Comparison of ENCODE assay signal across 25 cellular contexts in genomic region chr12:115973066-115973465, GRCh38.
DNase-seq lines count a peak whose midpoint lies in the region; TF ChIP-seq lines count a peak whose summit lies in the region.
"Had no signal": no experiment of that assay in that cellular context is flagged by ENCODE, and none has a peak within 500 bp of the region (broad histone marks: within the 10 kb centered on the region; RNA-seq: fewer than 3 reads in every experiment).

No MANE protein-coding gene starts in this region.

- POLR2A ChIA-PET in HEK293 (lab: Yijun Ruan, JAX), result no interaction called here

- H3K27ac Mint-ChIP-seq in neural progenitor cell, result no peak overlapping the region
- H3K27ac Mint-ChIP-seq: naive B cell had no signal

- H3K36me3 ChIP-seq in HEK293 (ENCODE audit: control insufficient read depth in 2 of 2, insufficient read depth in 1 of 2, low read length in 2 of 2) (peaks cover 21 to 62% of the 10 kb centered on the region in 2 experiments), adipocyte (ENCODE audit: control insufficient read depth, insufficient read depth, low read length, severe bottlenecking) (peaks cover 67% of the 10 kb centered on the region), fibroblast of lung (ENCODE audit: control insufficient read depth, insufficient read depth, low read length) (peaks cover 8% of the 10 kb centered on the region), neural progenitor cell (peaks cover 4% of the 10 kb centered on the region), MM.1S (replicated peaks; ENCODE audit: insufficient read depth, low read length) (no peaks in the 10 kb centered on the region)

- TF ChIP-seq CTCF in HEK293 (tag by site-specific recombination; IDR thresholded peaks at IDR 0.05) (no peak), fibroblast of lung (conservative IDR thresholded peaks at IDR 0.05 in 1 of 2, IDR thresholded peaks at IDR 0.05 in 1 of 2; ENCODE audit: low read depth in 1 of 2, low read length in 2 of 2) (no peak), neural progenitor cell (IDR thresholded peaks at IDR 0.05) (no peak), MM.1S (IDR thresholded peaks at IDR 0.05; ENCODE audit: low read length) (no peak), GM13977 (IDR thresholded peaks at IDR 0.05; ENCODE audit: extremely low read depth, insufficient read depth, missing control alignments) (no peak)

- H3K9ac ChIP-seq in adipocyte (ENCODE audit: low read length) (no peak overlapping the region), fibroblast of lung (ENCODE audit: insufficient read depth, low read length) (no peak overlapping the region), neural progenitor cell (no peak overlapping the region), MM.1S (ENCODE audit: low read length) (no peak overlapping the region)

- no peaks in the 10 kb centered on the region for H3K9me3 Mint-ChIP-seq in neural progenitor cell
- H3K9me3 Mint-ChIP-seq: naive B cell had no signal

- no peaks in the 10 kb centered on the region for H4K20me1 ChIP-seq in fibroblast of lung (ENCODE audit: control insufficient read depth, extremely low read depth, insufficient read depth, low read length)
- H4K20me1 ChIP-seq in neural progenitor cell (ENCODE audit: low read depth), result peaks cover 14% of the 10 kb centered on the region
- H4K20me1 ChIP-seq in MM.1S (ENCODE audit: insufficient read depth, low read length), result no peaks in the 10 kb centered on the region

- no peaks in the 10 kb centered on the region for H3K27me3 ChIP-seq in adipocyte (replicated peaks; ENCODE audit: control insufficient read depth, insufficient read depth, low read length)
- no peaks in the 10 kb centered on the region for H3K27me3 ChIP-seq in fibroblast of lung (ENCODE audit: control insufficient read depth, insufficient read depth, low read length)
- H3K27me3 ChIP-seq in neural progenitor cell, result no peaks in the 10 kb centered on the region
- H3K27me3 ChIP-seq in MM.1S (replicated peaks; ENCODE audit: insufficient read depth, low read length), result no peaks in the 10 kb centered on the region
- H3K27me3 ChIP-seq: left lung, sigmoid colon, SJCRH30 had no signal

- H3K4me3 Mint-ChIP-seq in neural progenitor cell, result no peak overlapping the region

- H3K4me3 ChIP-seq in HEK293 (ENCODE audit: low read depth, low read length) (no peak overlapping the region), adipocyte (ENCODE audit: low read length) (no peak overlapping the region), fibroblast of lung (replicated peaks in 1 of 4; ENCODE audit: control extremely low read depth in 1 of 4, insufficient read depth in 1 of 4, low read depth in 3 of 4, low read length in 4 of 4) (no peak overlapping the region), neural progenitor cell (no peak overlapping the region), MM.1S (ENCODE audit: low read length) (no peak overlapping the region)
- H3K4me3 ChIP-seq: left lung, psoas muscle, sigmoid colon, SJCRH30 had no signal

- H3K4me1 Mint-ChIP-seq in neural progenitor cell, result peaks cover 16% of the 10 kb centered on the region

- in situ Hi-C loops in GM13977 (cut with MboI; ENCODE audit: low pct_unique_long_range_greater_than_20kb, low sequenced_read_pairs, unreplicated experiment), result no loop called here

- H3K27ac ChIP-seq in HEK293 (ENCODE audit: extremely low read depth, low read depth, low read length), result no peak overlapping the region
- H3K27ac ChIP-seq in fibroblast of lung (ENCODE audit: insufficient read depth, low read length), result no peak overlapping the region
- no peak overlapping the region for H3K27ac ChIP-seq in neural progenitor cell
- no peak overlapping the region for H3K27ac ChIP-seq in MM.1S (ENCODE audit: low read length)
- H3K27ac ChIP-seq: left lung, psoas muscle, sigmoid colon, SJCRH30 had no signal

- no peaks in the 10 kb centered on the region for H3K79me2 ChIP-seq in fibroblast of lung (ENCODE audit: control insufficient read depth, insufficient read depth, low read length)
- H3K79me2 ChIP-seq in neural progenitor cell (ENCODE audit: low read depth), result no peaks in the 10 kb centered on the region
- no peaks in the 10 kb centered on the region for H3K79me2 ChIP-seq in MM.1S (ENCODE audit: low read length)

- H3K9me3 ChIP-seq in HEK293 (ENCODE audit: control insufficient read depth, insufficient read depth, low read depth, low read length), result no peaks in the 10 kb centered on the region
- no peaks in the 10 kb centered on the region for H3K9me3 ChIP-seq in adipocyte (ENCODE audit: control insufficient read depth, low read length)
- H3K9me3 ChIP-seq in fibroblast of lung (ENCODE audit: control insufficient read depth, insufficient read depth, low read depth, low read length), result no peaks in the 10 kb centered on the region
- H3K9me3 ChIP-seq in neural progenitor cell (ENCODE audit: low read depth), result no peaks in the 10 kb centered on the region
- no peaks in the 10 kb centered on the region for H3K9me3 ChIP-seq in MM.1S (replicated peaks; ENCODE audit: insufficient read depth, low read length)
- H3K9me3 ChIP-seq: left lung, psoas muscle, sigmoid colon, SJCRH30 had no signal

- H2AFZ ChIP-seq in fibroblast of lung (ENCODE audit: low read length) (no peak overlapping the region), neural progenitor cell (replicated peaks) (no peak overlapping the region), MM.1S (ENCODE audit: low read length) (no peak overlapping the region)

- peaks cover 28% of the 10 kb centered on the region for H3K36me3 Mint-ChIP-seq in neural progenitor cell

- H3K4me2 ChIP-seq in fibroblast of lung (ENCODE audit: extremely low read depth, insufficient read depth, low read length) (no peak overlapping the region), neural progenitor cell (peak overlapping the region; percentile 19), MM.1S (ENCODE audit: low read depth, low read length) (no peak overlapping the region)

- no peaks in the 10 kb centered on the region for H3K9me2 ChIP-seq in MM.1S (replicated peaks; ENCODE audit: insufficient read depth, low read length)

- H3K4me1 ChIP-seq in HEK293 (ENCODE audit: control insufficient read depth, insufficient read depth, low read length) (no peaks in the 10 kb centered on the region), adipocyte (ENCODE audit: control insufficient read depth, insufficient read depth, low read length) (peaks cover 21% of the 10 kb centered on the region), fibroblast of lung (ENCODE audit: control insufficient read depth, extremely low read depth, insufficient read depth, low read length) (peaks cover 4% of the 10 kb centered on the region), neural progenitor cell (peaks cover 11% of the 10 kb centered on the region), MM.1S (ENCODE audit: low read length) (no peaks in the 10 kb centered on the region)
- H3K4me1 ChIP-seq: left lung, psoas muscle, SJCRH30 had no signal

- CTCF ChIA-PET in HEK293 (lab: Yijun Ruan, JAX), result interaction anchor here (0.5 to 0.7 kb wide), 3 partner anchors 31 to 1978 kb away, joined by 4 to 6 read pairs (median 4); no protein-coding TSS in a partner anchor

- H3F3A ChIP-seq in neural progenitor cell (ENCODE audit: low read depth) (no peaks in the 10 kb centered on the region), MM.1S (ENCODE audit: insufficient read depth, low read length) (no peaks in the 10 kb centered on the region)

- no peaks in the 10 kb centered on the region for H3K27me3 Mint-ChIP-seq in neural progenitor cell (ENCODE audit: insufficient read depth, low read depth)
- H3K27me3 Mint-ChIP-seq: naive B cell had no signal

- DNase-seq in adipocyte (ENCODE audit: low read depth), result peak; percentile 68
- peak; percentile 16 to 52 for DNase-seq in fibroblast of lung (ENCODE audit: low read depth in 2 of 2)
- no peak for DNase-seq in neural progenitor cell (ENCODE audit: low spot score)
- DNase-seq in MM.1S, result no peak
- DNase-seq in GM13977 (ENCODE audit: low spot score), result no peak
- DNase-seq in pons (ENCODE audit: low spot score), result no peak
- DNase-seq: activated effector memory CD4-positive, alpha-beta T cell treated with Interleukin-2 at 50 U/mL for 16 hours; C1 segment of cervical spinal cord; Calu3; Kasumi-1; left lung; midbrain; MV-4-11; naive B cell; NCI-H146; NCI-H2107; NCI-H446 treated with DMSO at 0.1 percent for 48 hours; psoas muscle; RPMI8226; sigmoid colon; SJCRH30; stimulated activated CD4-positive, alpha-beta T cell treated with anti-CD3 and anti-CD28 coated beads, Interleukin-4, amount 100 ng/mL, for 24 hours; substantia nigra; SW 1271 had no signal

TF ChIP-seq in HEK293, 187 proteins besides CTCF, POLR2A, EP300 and RAD21:
- TF ChIP-seq ZNF548 (tag by site-specific recombination; IDR thresholded peaks at IDR 0.05), result no peak
- TF ChIP-seq, protein P1, sequence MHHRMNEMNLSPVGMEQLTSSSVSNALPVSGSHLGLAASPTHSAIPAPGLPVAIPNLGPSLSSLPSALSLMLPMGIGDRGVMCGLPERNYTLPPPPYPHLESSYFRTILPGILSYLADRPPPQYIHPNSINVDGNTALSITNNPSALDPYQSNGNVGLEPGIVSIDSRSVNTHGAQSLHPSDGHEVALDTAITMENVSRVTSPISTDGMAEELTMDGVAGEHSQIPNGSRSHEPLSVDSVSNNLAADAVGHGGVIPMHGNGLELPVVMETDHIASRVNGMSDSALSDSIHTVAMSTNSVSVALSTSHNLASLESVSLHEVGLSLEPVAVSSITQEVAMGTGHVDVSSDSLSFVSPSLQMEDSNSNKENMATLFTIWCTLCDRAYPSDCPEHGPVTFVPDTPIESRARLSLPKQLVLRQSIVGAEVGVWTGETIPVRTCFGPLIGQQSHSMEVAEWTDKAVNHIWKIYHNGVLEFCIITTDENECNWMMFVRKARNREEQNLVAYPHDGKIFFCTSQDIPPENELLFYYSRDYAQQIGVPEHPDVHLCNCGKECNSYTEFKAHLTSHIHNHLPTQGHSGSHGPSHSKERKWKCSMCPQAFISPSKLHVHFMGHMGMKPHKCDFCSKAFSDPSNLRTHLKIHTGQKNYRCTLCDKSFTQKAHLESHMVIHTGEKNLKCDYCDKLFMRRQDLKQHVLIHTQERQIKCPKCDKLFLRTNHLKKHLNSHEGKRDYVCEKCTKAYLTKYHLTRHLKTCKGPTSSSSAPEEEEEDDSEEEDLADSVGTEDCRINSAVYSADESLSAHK (tag by site-specific recombination; IDR thresholded peaks at IDR 0.05), result peak; percentile 43; the same call in 1 of the 2 replicates

Comparison
In these comparisons a context has a peak if more than half of its experiments do, and no peak if none do; other contexts are left out.
1. DNase-seq: peak in adipocyte (single experiment) and fibroblast of lung (2 of 2); none in neural progenitor cell (single experiment), MM.1S (single experiment), GM13977 (single experiment) and pons (single experiment).